Comparison of ENCODE assay signal across 8 cellular contexts in the genomic region with DNA sequence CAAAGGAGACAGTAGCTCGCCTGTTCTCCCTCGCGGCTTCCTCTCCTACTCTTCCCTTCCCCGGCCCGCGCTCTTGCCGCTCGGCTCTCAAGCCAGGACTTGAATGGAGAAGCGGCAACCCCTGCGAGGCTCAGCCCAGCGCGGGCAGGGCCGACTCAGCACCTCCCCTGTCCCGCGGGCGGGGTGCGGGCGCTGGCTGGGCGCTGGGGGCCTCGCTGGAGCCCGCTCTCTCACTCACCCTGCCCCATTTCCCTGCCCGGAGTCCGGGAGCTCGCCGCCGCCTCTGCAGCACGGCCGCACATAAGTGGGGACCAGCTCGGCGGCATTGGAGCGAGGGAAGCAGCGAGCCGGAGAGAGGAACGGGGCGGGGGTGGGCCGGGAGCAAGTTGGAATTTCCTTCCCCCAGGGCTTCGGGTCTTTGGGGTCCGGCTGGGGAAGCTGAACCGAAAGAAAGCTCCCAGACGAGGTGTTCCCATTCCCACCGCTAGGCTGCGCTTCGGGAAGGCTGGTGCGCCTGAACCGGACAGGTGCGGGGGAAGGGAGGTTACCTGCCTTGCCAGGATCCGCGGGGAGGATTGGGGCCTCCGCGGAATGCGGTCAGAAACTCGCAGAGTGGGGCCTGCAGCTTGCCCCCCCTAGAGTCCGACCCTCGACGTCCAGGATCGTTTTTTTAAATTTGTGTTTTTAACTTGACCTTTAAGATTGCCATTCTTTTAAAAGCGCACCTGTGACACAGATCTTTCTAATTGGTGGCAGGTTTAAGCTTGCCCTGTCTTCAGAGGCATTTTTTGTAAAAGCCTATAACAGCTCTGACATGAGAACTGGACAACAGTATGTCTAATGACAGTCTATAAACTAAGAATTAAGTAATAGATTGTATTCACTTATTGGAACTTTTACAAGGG. TPM values are rescaled to one million over a fixed set of nuclear protein-coding genes. Genes with fewer than 3 reads are reported as not detected.
DNase-seq lines count a peak whose midpoint lies in the region; ATAC-seq and TF ChIP-seq lines count a peak whose summit lies in the region.

A gene with protein sequence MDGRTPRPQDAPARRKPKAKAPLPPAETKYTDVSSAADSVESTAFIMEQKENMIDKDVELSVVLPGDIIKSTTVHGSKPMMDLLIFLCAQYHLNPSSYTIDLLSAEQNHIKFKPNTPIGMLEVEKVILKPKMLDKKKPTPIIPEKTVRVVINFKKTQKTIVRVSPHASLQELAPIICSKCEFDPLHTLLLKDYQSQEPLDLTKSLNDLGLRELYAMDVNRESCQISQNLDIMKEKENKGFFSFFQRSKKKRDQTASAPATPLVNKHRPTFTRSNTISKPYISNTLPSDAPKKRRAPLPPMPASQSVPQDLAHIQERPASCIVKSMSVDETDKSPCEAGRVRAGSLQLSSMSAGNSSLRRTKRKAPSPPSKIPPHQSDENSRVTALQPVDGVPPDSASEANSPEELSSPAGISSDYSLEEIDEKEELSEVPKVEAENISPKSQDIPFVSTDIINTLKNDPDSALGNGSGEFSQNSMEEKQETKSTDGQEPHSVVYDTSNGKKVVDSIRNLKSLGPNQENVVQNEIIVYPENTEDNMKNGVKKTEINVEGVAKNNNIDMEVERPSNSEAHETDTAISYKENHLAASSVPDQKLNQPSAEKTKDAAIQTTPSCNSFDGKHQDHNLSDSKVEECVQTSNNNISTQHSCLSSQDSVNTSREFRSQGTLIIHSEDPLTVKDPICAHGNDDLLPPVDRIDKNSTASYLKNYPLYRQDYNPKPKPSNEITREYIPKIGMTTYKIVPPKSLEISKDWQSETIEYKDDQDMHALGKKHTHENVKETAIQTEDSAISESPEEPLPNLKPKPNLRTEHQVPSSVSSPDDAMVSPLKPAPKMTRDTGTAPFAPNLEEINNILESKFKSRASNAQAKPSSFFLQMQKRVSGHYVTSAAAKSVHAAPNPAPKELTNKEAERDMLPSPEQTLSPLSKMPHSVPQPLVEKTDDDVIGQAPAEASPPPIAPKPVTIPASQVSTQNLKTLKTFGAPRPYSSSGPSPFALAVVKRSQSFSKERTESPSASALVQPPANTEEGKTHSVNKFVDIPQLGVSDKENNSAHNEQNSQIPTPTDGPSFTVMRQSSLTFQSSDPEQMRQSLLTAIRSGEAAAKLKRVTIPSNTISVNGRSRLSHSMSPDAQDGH (minus strand): TSS at position 105 of the 905 bp plus-strand sequence. CDS start 627 bp downstream, outside the sequence.

- no peaks in the 10 kb centered on the region for H3K36me3 Mint-ChIP-seq in nephron (ENCODE audit: low read depth)

- H3K27ac Mint-ChIP-seq in nephron, result peak within 1 kb of the TSS; percentile 81 to 97 (median 89)

- ATAC-seq in GM19035 (IDR thresholded peaks at IDR 0.05; ENCODE audit: unreplicated experiment) (peak; percentile 67), HG03159 (IDR thresholded peaks at IDR 0.05; ENCODE audit: unreplicated experiment) (peak; percentile 74)

- TF ChIP-seq CTCF in C4-2B (conservative IDR thresholded peaks at IDR 0.05) (peak; percentile 84), nephron (IDR thresholded peaks at IDR 0.05; ENCODE audit: unreplicated experiment in 3 of 3) (peak; percentile 82 to 85 (median 85))

- DNase-seq in NCI-H526 treated with DMSO at 0.1 percent for 48 hours (lab: John Stamatoyannopoulos, UW) (peak; percentile 73), activated gamma-delta T cell treated with Interleukin-2 at 50 U/mL for 16 hours (peak; percentile 3), foreskin melanocyte (peak; percentile 57), ureter (ENCODE audit: low spot score) (peak; percentile 88)

- H3K4me1 Mint-ChIP-seq in nephron, result peaks cover 12% of the 10 kb centered on the region

- peak within 1 kb of the TSS; percentile 99 for H3K27ac ChIP-seq in C4-2B

- peak within 1 kb of the TSS; percentile 91 to 93 (median 91) for H3K4me3 Mint-ChIP-seq in nephron

- no peaks in the 10 kb centered on the region for H3K9me3 Mint-ChIP-seq in nephron

- peaks cover 45% of the 10 kb centered on the region for H3K27me3 Mint-ChIP-seq in nephron (ENCODE audit: low read depth)

RNA-seq across cellular contexts. Expression of the gene that starts here (rescaled TPM):
- total RNA-seq in ureter, result 207 TPM

Comparison
In these comparisons a context has a peak if more than half of its experiments do, and no peak if none do; other contexts are left out.
1. Peak in every context shown above with its lines: DNase-seq, ATAC-seq and H3K27ac ChIP-seq.
2. DNase-seq: peak in every context shown above with its lines; median percentile 88 in ureter; 73 in NCI-H526 treated with DMSO at 0.1 percent for 48 hours; 57 in foreskin melanocyte; 3 in activated gamma-delta T cell treated with Interleukin-2 at 50 U/mL for 16 hours.